ENCODE assay signal across 20 cellular contexts in the genomic region with DNA sequence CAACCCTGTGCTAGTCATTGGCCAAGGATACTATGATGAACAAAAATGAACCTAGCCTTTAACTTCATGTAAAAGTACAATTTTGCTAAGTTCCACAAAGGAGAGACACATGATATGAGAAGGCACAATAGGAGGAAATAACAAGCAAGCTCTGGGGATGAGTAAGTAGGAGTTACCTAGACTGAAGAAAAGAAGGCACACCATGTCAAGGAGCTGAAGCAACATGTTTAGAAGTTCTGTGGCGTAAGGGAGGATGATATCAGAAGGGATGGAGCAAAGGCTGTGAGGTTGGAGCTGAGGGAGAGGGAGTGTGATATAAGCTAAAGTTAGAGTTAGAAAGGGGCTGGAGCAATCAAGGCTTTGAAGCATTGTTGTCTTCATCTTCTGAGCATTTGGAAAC. TPM values are rescaled to one million over a fixed set of nuclear protein-coding genes. Genes with fewer than 3 reads are reported as not detected.
A peak's percentile ranks its signal among the peaks of the same experiment; 100 is the strongest.
DNase-seq lines count a peak whose midpoint lies in the region; ATAC-seq and TF ChIP-seq lines count a peak whose summit lies in the region.
"Had no signal": no experiment of that assay in that cellular context is flagged by ENCODE, and none has a peak within 500 bp of the region (broad histone marks: within the 10 kb centered on the region; RNA-seq: fewer than 3 reads in every experiment).

No MANE protein-coding gene starts in this region.

- ATAC-seq in IMR-90 (ENCODE audit: low read depth) (peak; percentile 29; the same call in 1 of the 2 replicates), HG02678 (IDR thresholded peaks at IDR 0.05; ENCODE audit: unreplicated experiment) (no peak), GM19351 (IDR thresholded peaks at IDR 0.05; ENCODE audit: unreplicated experiment) (no peak)
- ATAC-seq: gastroesophageal sphincter; left colon; natural killer cell treated with Interleukin-12 subunit alpha and Interleukin-12 subunit beta and Interleukin-15 and Interleukin-18, amount 100 ng/mL, for 72 hours had no signal

- intact Hi-C loops in IMR-90 (cut with micrococcal nuclease) (loop anchor here (5.0 kb wide), 1 partner anchor 33 kb away; no protein-coding TSS in a partner anchor), sigmoid colon (cut with DNase I) (no loop called here)

- BruUV-seq in IMR-90 (replicated peaks; lab: Mats Ljungman, UMichigan): no TSS peak

- H3K4me1 ChIP-seq in IMR-90 (ENCODE audit: control insufficient read depth, insufficient read depth, low read length) (no peaks in the 10 kb centered on the region), mesenchymal stem cell (ENCODE audit: control insufficient read depth, insufficient read depth, low read depth, low read length) (no peaks in the 10 kb centered on the region), sigmoid colon (no peaks in the 10 kb centered on the region)
- H3K4me1 ChIP-seq: gastroesophageal sphincter, thyroid gland had no signal

- H4K8ac ChIP-seq in IMR-90 (ENCODE audit: low read depth in 2 of 2, low read length in 2 of 2) (no peak overlapping the region; a peak in 1 of 4 replicates), mesenchymal stem cell (ENCODE audit: low read length) (no peak overlapping the region)

- peaks cover 12 to 21% of the 10 kb centered on the region in 2 experiments; a peak in 3 of 4 replicates for H3K79me1 ChIP-seq in IMR-90 (ENCODE audit: low read depth in 1 of 2, low read length in 2 of 2)
- peaks cover 6% of the 10 kb centered on the region for H3K79me1 ChIP-seq in mesenchymal stem cell (replicated peaks; ENCODE audit: low read length, poor library complexity, severe bottlenecking)

- H4K5ac ChIP-seq in IMR-90 (ENCODE audit: low read depth, low read length): no peak overlapping the region

- H3K18ac ChIP-seq in IMR-90 (ENCODE audit: low read depth, low read length): no peak overlapping the region
- H3K18ac ChIP-seq in mesenchymal stem cell (ENCODE audit: low read depth in 1 of 2, low read length in 2 of 2): no peak overlapping the region

- POLR2A ChIA-PET in IMR-90 (lab: Charles Lee; ENCODE audit: unreplicated experiment): no interaction called here

- no peak overlapping the region for H2BK15ac ChIP-seq in IMR-90 (ENCODE audit: low read depth, low read length)
- H2BK15ac ChIP-seq in mesenchymal stem cell (ENCODE audit: low read depth, poor library complexity, severe bottlenecking): no peak overlapping the region

- H3K27me3 ChIP-seq in IMR-90 (ENCODE audit: control insufficient read depth, insufficient read depth, low read length): no peaks in the 10 kb centered on the region
- H3K27me3 ChIP-seq in mesenchymal stem cell (ENCODE audit: control insufficient read depth in 1 of 2, insufficient read depth in 1 of 2, low read length in 2 of 2): no peaks in the 10 kb centered on the region
- H3K27me3 ChIP-seq in sigmoid colon: no peaks in the 10 kb centered on the region
- H3K27me3 ChIP-seq: gastroesophageal sphincter, thyroid gland had no signal

- no peak for TF ChIP-seq RAD21 in IMR-90 (IDR thresholded peaks at IDR 0.05; ENCODE audit: low read length)

- no peaks in the 10 kb centered on the region for H3K9me3 ChIP-seq in IMR-90 (ENCODE audit: control insufficient read depth, insufficient read depth, low read length)
- H3K9me3 ChIP-seq in mesenchymal stem cell (ENCODE audit: control insufficient read depth, low read length): no peaks in the 10 kb centered on the region
- no peaks in the 10 kb centered on the region for H3K9me3 ChIP-seq in sigmoid colon
- H3K9me3 ChIP-seq: gastroesophageal sphincter, SK-N-SH, thyroid gland had no signal

- no peak overlapping the region for H2AK9ac ChIP-seq in IMR-90 (replicated peaks; ENCODE audit: low read depth, low read length, poor library complexity)

- H3K56ac ChIP-seq in IMR-90 (ENCODE audit: extremely low read depth, insufficient read depth, low read length): no peak overlapping the region

- no peak for TF ChIP-seq EP300 in sigmoid colon (IDR thresholded peaks at IDR 0.05)

- H3K4ac ChIP-seq in IMR-90 (ENCODE audit: low read depth, low read length) (no peak overlapping the region), mesenchymal stem cell (ENCODE audit: low read depth in 1 of 2, low read length in 2 of 2) (no peak overlapping the region)

- H2BK120ac ChIP-seq in IMR-90 (ENCODE audit: low read depth, low read length) (no peak overlapping the region), mesenchymal stem cell (ENCODE audit: low read depth, low read length) (no peak overlapping the region)

- H2AK5ac ChIP-seq in IMR-90 (ENCODE audit: low read depth, low read length) (no peak overlapping the region), mesenchymal stem cell (ENCODE audit: low read length, severe bottlenecking) (no peak overlapping the region)

- H3K4me2 ChIP-seq in IMR-90 (ENCODE audit: low read depth, low read length) (no peak overlapping the region), mesenchymal stem cell (ENCODE audit: low read length, poor library complexity, severe bottlenecking) (no peak overlapping the region)
- H3K4me2 ChIP-seq: SK-N-SH had no signal

- no peak overlapping the region for H2BK20ac ChIP-seq in IMR-90 (ENCODE audit: low read depth, low read length)

- H3K36me3 ChIP-seq in IMR-90 (ENCODE audit: control insufficient read depth, insufficient read depth, low read length): peaks cover 30% of the 10 kb centered on the region
- peaks cover 30 to 82% of the 10 kb centered on the region in 2 experiments for H3K36me3 ChIP-seq in mesenchymal stem cell (ENCODE audit: control insufficient read depth in 1 of 2, insufficient read depth in 2 of 2, low read depth in 1 of 2, low read length in 2 of 2)
- H3K36me3 ChIP-seq in sigmoid colon: peaks cover 16 to 98% (median 47%) of the 10 kb centered on the region in 4 donors

- no peaks in the 10 kb centered on the region for H3K9me1 ChIP-seq in IMR-90 (ENCODE audit: insufficient read depth, low read length)

- H3K23ac ChIP-seq in IMR-90 (ENCODE audit: low read depth, low read length): 0 out of 2 replicates have a peak overlapping the region, but pooled peaks have one; percentile 8
- H3K23ac ChIP-seq in mesenchymal stem cell (ENCODE audit: low read length in 2 of 2): no peak overlapping the region

- H3K9ac ChIP-seq in IMR-90 (ENCODE audit: low read depth, low read length) (no peak overlapping the region), mesenchymal stem cell (ENCODE audit: low read length) (no peak overlapping the region)
- H3K9ac ChIP-seq: SK-N-SH had no signal

- peak overlapping the region; percentile 16; the same call in 1 of the 2 replicates for H3K27ac ChIP-seq in IMR-90 (ENCODE audit: insufficient read depth, low read length)
- no peak overlapping the region for H3K27ac ChIP-seq in mesenchymal stem cell (ENCODE audit: low read length, poor library complexity, severe bottlenecking)
- no peak overlapping the region for H3K27ac ChIP-seq in sigmoid colon
- H3K27ac ChIP-seq: gastroesophageal sphincter, thyroid gland had no signal

- in situ Hi-C loops in IMR-90 (cut with MboI; ENCODE audit: low sequenced_read_pairs): no loop called here

- DNase-seq in EH (ENCODE audit: low read depth): peak; percentile 12
- DNase-seq in IMR-90: peak; percentile 66
- DNase-seq in choroid plexus epithelial cell (ENCODE audit: low read depth): peak; percentile 66
- peak; percentile 19 for DNase-seq in mesenchymal stem cell
- DNase-seq in sigmoid colon: no peak
- DNase-seq in RKO (ENCODE audit: low spot score): no peak
- DNase-seq: activated CD4-positive, CD25-positive, alpha-beta regulatory T cell treated with anti-CD3 and anti-CD28 coated beads, Interleukin-2, amount 50 U/mL, for 72 hours; DMS79; left colon; NCI-H1417; NCI-H2107; NCI-H510A treated with DMSO at 0.1 percent for 48 hours; SK-N-SH; stimulated activated CD4-positive, alpha-beta T cell treated with anti-CD3 and anti-CD28 coated beads, Interleukin-2, amount 100 ng/mL, for 24 hours; stimulated activated naive CD4-positive, alpha-beta T cell; thyroid gland had no signal

- no peak overlapping the region for H2AFZ ChIP-seq in IMR-90 (replicated peaks; ENCODE audit: low read length, poor library complexity)
- H2AFZ ChIP-seq in mesenchymal stem cell (ENCODE audit: low read depth, low read length): no peak overlapping the region

- H4K20me1 ChIP-seq in IMR-90 (ENCODE audit: insufficient read depth, low read length): no peaks in the 10 kb centered on the region

- H4K91ac ChIP-seq in IMR-90 (ENCODE audit: insufficient read depth, low read depth, low read length): no peak overlapping the region
- H4K91ac ChIP-seq in mesenchymal stem cell (ENCODE audit: low read length): no peak overlapping the region

- TF ChIP-seq CTCF in IMR-90 (conservative IDR thresholded peaks at IDR 0.05; ENCODE audit: low read depth, low read length) (no peak), choroid plexus epithelial cell (conservative IDR thresholded peaks at IDR 0.05; ENCODE audit: low read depth, low read length) (no peak), sigmoid colon (IDR thresholded peaks at IDR 0.05) (no peak)

- TF ChIP-seq POLR2A in IMR-90 (IDR thresholded peaks at IDR 0.05; ENCODE audit: low read depth, low read length): no peak
- TF ChIP-seq POLR2A in sigmoid colon (IDR thresholded peaks at IDR 0.05): no peak

- dilution Hi-C loops in IMR-90 (cut with HindIII; ENCODE audit: low sequenced_read_pairs, unreplicated experiment): loop anchor here (25.0 kb wide), 1 partner anchor 98 kb away; a partner anchor contains a TSS

- WGBS in IMR-90 (ENCODE audit: extremely low coverage in 2 of 2, insufficient read length in 1 of 2), 2 experiments: 100% methylated on average over 1 of the region's 1 CpG; no CpG with 5 or more reads in 1 of the 2 experiments
- 97% methylated on average over 1 of the region's 1 CpG for WGBS in mesenchymal stem cell
- WGBS in sigmoid colon, 2 donors: 97 to 98% methylated on average over 1 of the region's 1 CpG

- no peak overlapping the region for H2BK12ac ChIP-seq in mesenchymal stem cell (ENCODE audit: low read length in 2 of 2)

- H2BK5ac ChIP-seq in IMR-90 (ENCODE audit: low read depth, low read length, poor library complexity, severe bottlenecking) (peak overlapping the region; percentile 24), mesenchymal stem cell (ENCODE audit: low read depth, low read length, poor library complexity, severe bottlenecking) (no peak overlapping the region)

- H3K14ac ChIP-seq in IMR-90 (replicated peaks; ENCODE audit: low read depth, low read length) (no peak overlapping the region), mesenchymal stem cell (ENCODE audit: low read length in 2 of 2) (no peak overlapping the region)

- CTCF ChIA-PET in IMR-90 (lab: Yijun Ruan, JAX): interaction anchor here (0.7 kb wide), 1 partner anchor 65 kb away, joined by 4 read pairs; no protein-coding TSS in a partner anchor

- no peak overlapping the region for H3K4me3 ChIP-seq in IMR-90 (ENCODE audit: insufficient read depth, low read depth, low read length)
- no peak overlapping the region for H3K4me3 ChIP-seq in choroid plexus epithelial cell (ENCODE audit: low read depth, low read length)
- no peak overlapping the region for H3K4me3 ChIP-seq in mesenchymal stem cell (ENCODE audit: insufficient read depth in 1 of 2, low read depth in 1 of 2, low read length in 2 of 2)
- H3K4me3 ChIP-seq in sigmoid colon: no peak overlapping the region
- H3K4me3 ChIP-seq: gastroesophageal sphincter, thyroid gland had no signal

RNA-seq across cellular contexts. Expression of a gene that starts 25.6 kb away (rescaled TPM):
- total RNA-seq in IMR-90 (2012; rRNA removed) (51.3 and 67.2 TPM in 2 replicates), sigmoid colon (10 to 100 TPM; 21.0 to 34.6 (median 23.8) TPM)
- polyA plus RNA-seq in IMR-90 (2012; rRNA removed) (29.6 and 30.6 TPM in 2 replicates), sigmoid colon (10 to 100 TPM; 12.2 to 16.6 (median 13.8) TPM)
- polyA plus RNA-seq in IMR-90 (2012; cell fraction: cytosol; rRNA removed): 13.5 and 22.6 TPM in 2 replicates
- polyA plus RNA-seq in IMR-90 (2012; cell fraction: nucleus; rRNA removed; ENCODE audit: low replicate concordance): 10.2 and 28.6 TPM in 2 replicates
- polyA plus RNA-seq in mesenchymal stem cell (2013, experiment 1 of 2): 29.5 TPM
- 31.7 TPM for polyA plus RNA-seq in mesenchymal stem cell (2013, experiment 2 of 2)

RNA-seq across cellular contexts. Expression of a gene that starts 58.2 kb away (rescaled TPM):
- 73.7 and 109 TPM in 2 replicates for total RNA-seq in IMR-90 (2012; rRNA removed)
- 33.9 and 43.2 TPM in 2 replicates for polyA plus RNA-seq in IMR-90 (2012; rRNA removed)
- polyA plus RNA-seq in IMR-90 (2012; cell fraction: cytosol; rRNA removed): 4.3 and 8.3 TPM in 2 replicates
- 2.5 and 21.2 TPM in 2 replicates for polyA plus RNA-seq in IMR-90 (2012; cell fraction: nucleus; rRNA removed; ENCODE audit: low replicate concordance)
- polyA plus RNA-seq in mesenchymal stem cell (2013, experiment 1 of 2): 56.6 TPM
- polyA plus RNA-seq in mesenchymal stem cell (2013, experiment 2 of 2): 56.2 TPM
- total RNA-seq in sigmoid colon: 10 to 100 TPM; 24.6 to 64.9 (median 29.5) TPM
- 10 to 100 TPM; 16.8 to 37.1 (median 16.9) TPM for polyA plus RNA-seq in sigmoid colon

Comparison
In these comparisons a context has a peak if more than half of its experiments do, and no peak if none do; other contexts are left out.
1. DNase-seq: peak in EH (single experiment), IMR-90 (single experiment), choroid plexus epithelial cell (single experiment) and mesenchymal stem cell (single experiment); none in sigmoid colon (single experiment) and RKO (single experiment).